In the genomic region with DNA sequence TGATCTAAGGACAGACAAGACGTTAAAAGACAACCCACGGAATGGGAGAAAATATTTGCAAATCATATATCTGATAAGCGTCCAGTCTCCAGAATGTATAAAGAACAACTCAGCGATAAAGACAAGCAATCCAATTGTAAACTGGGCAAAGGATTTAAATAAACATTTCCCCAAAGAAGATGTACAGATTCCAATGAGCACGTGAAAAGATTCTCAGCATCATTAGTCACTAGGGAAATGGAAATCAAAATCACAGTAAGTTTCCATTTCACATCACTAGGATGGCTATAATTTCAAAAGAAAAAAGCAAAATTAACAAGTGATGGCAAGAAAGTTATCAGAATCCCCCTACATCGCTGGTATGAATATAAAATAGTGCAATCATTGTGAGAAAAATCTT, we compare ENCODE assay signal across 11 cellular contexts.
"Had no signal": no experiment of that assay in that cellular context is flagged by ENCODE, and none has a peak within 500 bp of the region (broad histone marks: within the 10 kb centered on the region; RNA-seq: fewer than 3 reads in every experiment).

No MANE protein-coding gene starts in this region.

- ATAC-seq: GM23338, HCT116 had no signal

- FAIRE-seq: H1, H54 had no signal

- H3K27ac ChIP-seq: GM23248 had no signal

- H2AFZ ChIP-seq: GM23248, GM23338 had no signal

- H3K4me2 ChIP-seq: GM23338 had no signal

- H3K9me3 ChIP-seq: HAP-1 had no signal

- H3K9ac ChIP-seq: GM23248 had no signal

- H3K36me3 ChIP-seq: HAP-1 had no signal

- DNase-seq: GM23248, GOT3, H7, H9, HCEC 1CT, HFFc6 had no signal

- H3K4me1 ChIP-seq: HAP-1 had no signal

- H3K4me3 ChIP-seq: GM23248, GM23338, HAP-1 had no signal
